In genomic region chr1:234852659-234853058, GRCh38 we compare ENCODE assay signal across 23 cellular contexts.
"Had no signal": no experiment of that assay in that cellular context is flagged by ENCODE, and none has a peak within 500 bp of the region (broad histone marks: within the 10 kb centered on the region; RNA-seq: fewer than 3 reads in every experiment).

No MANE protein-coding gene starts in this region.

- H3K36me3 Mint-ChIP-seq: activated naive CD8-positive, alpha-beta T cell treated with anti-CD3 and anti-CD28 coated beads for 36 hours had no signal

- H3K9me3 ChIP-seq: tibial artery had no signal

- H3K4me3 ChIP-seq: cardiac muscle cell, tibial artery had no signal

- FAIRE-seq: keratinocyte, TTC549, urothelium cell line had no signal

- H3K9me3 Mint-ChIP-seq: activated CD8-positive, alpha-beta T cell treated with anti-CD3 and anti-CD28 coated beads for 36 hours; activated naive CD8-positive, alpha-beta T cell treated with anti-CD3 and anti-CD28 coated beads for 36 hours; activated T-helper 17 cell treated with anti-CD3 and anti-CD28 coated beads, Interleukin-2, amount 50 U/mL, for 72 hours; effector memory CD8-positive, alpha-beta T cell; nephron; T-helper 2 cell treated with Interferon-gamma antibody and Interleukin-4, amounts not matched to agents 5 μg/mL and 100 μg/mL, for 36 hours had no signal

- H3K27me3 ChIP-seq: cardiac muscle cell, foreskin keratinocyte, tibial artery had no signal

- H3K4me3 Mint-ChIP-seq: activated CD4-positive, alpha-beta T cell treated with anti-CD3 and anti-CD28 coated beads, Interleukin-2, amount 10 ng/mL, durations not matched to agents 24 days and 14 days; activated CD8-positive, alpha-beta T cell treated with anti-CD3 and anti-CD28 coated beads for 36 hours; activated naive CD8-positive, alpha-beta T cell treated with anti-CD3 and anti-CD28 coated beads for 36 hours; activated T-helper 17 cell treated with anti-CD3 and anti-CD28 coated beads, Interleukin-2, amount 50 U/mL, for 72 hours; effector memory CD8-positive, alpha-beta T cell; nephron had no signal

- H3K27ac ChIP-seq: cardiac muscle cell, epithelial cell of prostate, foreskin keratinocyte, tibial artery had no signal

- H3K36me3 ChIP-seq: cardiac muscle cell, tibial artery had no signal

- H3K27me3 Mint-ChIP-seq: activated CD4-positive, alpha-beta T cell treated with anti-CD3 and anti-CD28 coated beads, Interleukin-2, amount 10 ng/mL, durations not matched to agents 24 days and 14 days; activated CD8-positive, alpha-beta T cell treated with anti-CD3 and anti-CD28 coated beads for 36 hours; activated naive CD8-positive, alpha-beta T cell treated with anti-CD3 and anti-CD28 coated beads for 36 hours; activated T-helper 17 cell treated with anti-CD3 and anti-CD28 coated beads, Interleukin-2, amount 50 U/mL, for 72 hours had no signal

- DNase-seq: activated CD4-positive, alpha-beta T cell treated with anti-CD3 and anti-CD28 coated beads, Interleukin-2, amount 10 ng/mL, durations not matched to agents 24 days and 14 days; activated CD8-positive, alpha-beta T cell treated with anti-CD3 and anti-CD28 coated beads for 36 hours; activated naive CD4-positive, alpha-beta T cell; activated naive CD8-positive, alpha-beta T cell treated with anti-CD3 and anti-CD28 coated beads for 36 hours; activated T-cell treated with anti-CD3 and anti-CD28 coated beads, Interleukin-2, amount 50 U/mL, for 1 hour; amniotic stem cell; effector memory CD8-positive, alpha-beta T cell; foreskin keratinocyte; hypothalamus; midbrain; occipital lobe; posterior cingulate gyrus; retina; stimulated activated naive CD4-positive, alpha-beta T cell; tibial artery had no signal

- ATAC-seq: activated T-helper 17 cell treated with anti-CD3 and anti-CD28 coated beads, Interleukin-2, amount 50 U/mL, for 72 hours; effector memory CD8-positive, alpha-beta T cell; foreskin keratinocyte had no signal

- H3K27ac Mint-ChIP-seq: activated CD8-positive, alpha-beta T cell treated with anti-CD3 and anti-CD28 coated beads for 36 hours; activated naive CD8-positive, alpha-beta T cell treated with anti-CD3 and anti-CD28 coated beads for 36 hours; activated T-helper 17 cell treated with anti-CD3 and anti-CD28 coated beads, Interleukin-2, amount 50 U/mL, for 72 hours; effector memory CD8-positive, alpha-beta T cell had no signal

- H3K4me1 ChIP-seq: foreskin keratinocyte, tibial artery had no signal
